27 cellular contexts compared by ENCODE assay signal in genomic region chr19:2363419-2363818, GRCh38. TPM values are rescaled to one million over a fixed set of nuclear protein-coding genes. Genes with fewer than 3 reads are reported as not detected.
"Had no signal": no experiment of that assay in that cellular context is flagged by ENCODE, and none has a peak within 500 bp of the region (broad histone marks: within the 10 kb centered on the region; RNA-seq: fewer than 3 reads in every experiment).

No MANE protein-coding gene starts in this region.

- H3K4me2 ChIP-seq: smooth muscle cell had no signal

- ATAC-seq: left lobe of liver; natural killer cell; sciatic nerve; stimulated activated naive CD8-positive, alpha-beta T cell treated with anti-CD3 and anti-CD28 coated beads, Interleukin-15, amount 100 ng/mL, for 72 hours had no signal

- FAIRE-seq: endothelial cell of umbilical vein, keratinocyte had no signal

- DNase-seq: colonic mucosa; effector CD8-positive, alpha-beta T cell; endodermal cell; erythroblast; esophagus squamous epithelium; foreskin melanocyte; hypothalamus; natural killer cell; stimulated activated CD4-positive, alpha-beta T cell treated with anti-CD3 and anti-CD28 coated beads, Interleukin-12 subunit alpha, Interleukin-12 subunit beta, amount 100 ng/mL, for 4 hours; stimulated activated CD4-positive, alpha-beta T cell treated with anti-CD3 and anti-CD28 coated beads, Interleukin-1b, Interleukin-23, amount 100 ng/mL, for 48 hours; stimulated activated CD4-positive, alpha-beta T cell treated with anti-CD3 and anti-CD28 coated beads, Interleukin-4, amount 100 ng/mL, for 1 hour; stimulated activated CD8-positive, alpha-beta memory T cell treated with anti-CD3 and anti-CD28 coated beads, Interleukin-4, amount 100 ng/mL, for 48 hours; stimulated activated naive CD4-positive, alpha-beta T cell; stimulated activated naive CD8-positive, alpha-beta T cell treated with anti-CD3 and anti-CD28 coated beads, Interleukin-15, amount 100 ng/mL, for 72 hours; transverse colon had no signal

- H3K9me3 ChIP-seq: colonic mucosa, esophagus squamous epithelium, prostate gland, right atrium auricular region, suprapubic skin, transverse colon had no signal

- H3K4me3 ChIP-seq: colonic mucosa, esophagus squamous epithelium, lung, prostate gland, right atrium auricular region, smooth muscle cell, suprapubic skin, transverse colon had no signal

- H3K4me1 ChIP-seq: colonic mucosa, prostate gland had no signal

- H3K27ac ChIP-seq: colonic mucosa, esophagus squamous epithelium, prostate gland, right atrium auricular region, suprapubic skin, transverse colon had no signal

- H3K36me3 ChIP-seq: colonic mucosa, esophagus squamous epithelium, prostate gland, right atrium auricular region, suprapubic skin, transverse colon had no signal

RNA-seq across cellular contexts. Expression of gene TMPRSS9, which starts 3.4 kb away (rescaled TPM):
- total RNA-seq: endothelial cell of umbilical vein, natural killer cell, right atrium auricular region, sciatic nerve, smooth muscle cell, suprapubic skin, ureter had no signal
- polyA plus RNA-seq: endothelial cell of umbilical vein, keratinocyte, neural cell had no signal

RNA-seq across cellular contexts. Expression of gene LINGO3, which starts 55.5 kb away (rescaled TPM):
- total RNA-seq: chondrocyte, endothelial cell of umbilical vein, left lobe of liver, right atrium auricular region, sciatic nerve, smooth muscle cell, suprapubic skin, ureter had no signal
- polyA plus RNA-seq: endothelial cell of umbilical vein, keratinocyte had no signal
